18 cellular contexts compared by ENCODE assay signal in the genomic region with DNA sequence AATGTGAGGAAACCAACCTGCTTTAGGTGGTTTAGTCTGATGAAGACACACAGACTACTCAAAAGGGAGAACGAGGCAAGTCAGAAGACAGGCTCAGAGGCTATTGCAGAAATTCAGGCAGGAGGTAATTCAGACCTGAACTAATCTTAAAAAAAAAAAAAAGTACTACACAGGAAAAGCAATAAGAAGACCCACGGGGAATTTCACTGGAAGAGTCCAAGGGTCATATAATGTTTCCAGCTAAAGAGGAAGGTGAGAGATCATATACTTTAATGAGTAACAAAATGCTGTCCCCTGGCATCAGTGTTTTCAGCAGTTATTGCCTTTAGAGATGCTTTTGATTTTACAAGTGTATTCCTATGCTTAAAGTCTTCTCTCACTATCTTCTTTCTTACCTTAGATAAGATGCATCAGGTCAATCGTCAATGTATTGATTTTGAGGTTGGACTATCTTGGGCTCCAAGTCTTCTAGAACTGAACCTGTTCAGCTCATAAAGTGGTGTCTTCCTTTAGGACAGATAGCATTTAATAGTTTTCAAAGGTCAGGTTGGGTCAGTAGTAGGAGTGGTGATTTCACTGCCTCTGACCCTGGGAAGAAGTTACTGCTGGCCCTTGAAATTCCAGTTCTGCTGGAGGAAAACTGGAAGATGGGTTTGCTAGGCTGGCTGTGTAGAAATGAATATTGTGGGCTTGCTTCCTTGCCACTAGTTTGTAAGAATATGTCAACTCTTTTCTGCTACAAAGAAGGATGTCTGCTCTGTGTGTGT.
"Had no signal": no experiment of that assay in that cellular context is flagged by ENCODE, and none has a peak within 500 bp of the region (broad histone marks: within the 10 kb centered on the region; RNA-seq: fewer than 3 reads in every experiment).

No MANE protein-coding gene starts in this region.

- H3K27ac ChIP-seq: body of pancreas, esophagus muscularis mucosa, left ventricle myocardium inferior, prostate gland, right lobe of liver had no signal

- H3K4me1 ChIP-seq: body of pancreas, prostate gland, right lobe of liver had no signal

- H3K27ac Mint-ChIP-seq: activated B cell treated with CpG ODN at 0.5 μM for 24 hours; activated naive CD4-positive, alpha-beta T cell treated with anti-CD3 and anti-CD28 coated beads, Interleukin-2, amount 50 U/mL, for 72 hours; activated T-cell treated with anti-CD3 and anti-CD28 coated beads, Interleukin-2, amount 50 U/mL, for 72 hours; memory B cell; natural killer cell treated with Interleukin-12 subunit alpha and Interleukin-12 subunit beta and Interleukin-15 and Interleukin-18, amount 100 ng/mL, for 72 hours; stimulated activated naive CD8-positive, alpha-beta T cell treated with anti-CD3 and anti-CD28 coated beads, Interleukin-15, Interleukin-2, amounts not matched to agents 100 ng/mL and 50 ng/mL, for 24 hours; T-helper 17 cell had no signal

- H3K9me3 Mint-ChIP-seq: activated B cell treated with CpG ODN at 0.5 μM for 24 hours; stimulated activated naive CD8-positive, alpha-beta T cell treated with anti-CD3 and anti-CD28 coated beads, Interleukin-15, Interleukin-2, amounts not matched to agents 100 ng/mL and 50 ng/mL, for 24 hours had no signal

- H3K36me3 Mint-ChIP-seq: memory B cell; natural killer cell treated with Interleukin-12 subunit alpha and Interleukin-12 subunit beta and Interleukin-15 and Interleukin-18, amount 100 ng/mL, for 72 hours had no signal

- H3K4me1 Mint-ChIP-seq: activated B cell treated with CpG ODN at 0.5 μM for 24 hours, memory B cell had no signal

- H3K36me3 ChIP-seq: esophagus muscularis mucosa, left ventricle myocardium inferior, prostate gland, right lobe of liver had no signal

- H3K27me3 Mint-ChIP-seq: activated B cell treated with CpG ODN at 0.5 μM for 24 hours; natural killer cell treated with Interleukin-12 subunit alpha and Interleukin-12 subunit beta and Interleukin-15 and Interleukin-18, amount 100 ng/mL, for 72 hours; stimulated activated naive CD8-positive, alpha-beta T cell treated with anti-CD3 and anti-CD28 coated beads, Interleukin-15, Interleukin-2, amounts not matched to agents 100 ng/mL and 50 ng/mL, for 24 hours; T-helper 17 cell had no signal

- H3K9me3 ChIP-seq: body of pancreas, esophagus muscularis mucosa, left ventricle myocardium inferior, prostate gland, right lobe of liver had no signal

- H3K4me3 ChIP-seq: body of pancreas, esophagus muscularis mucosa, left ventricle myocardium inferior, prostate gland, right lobe of liver had no signal

- H3K4me3 Mint-ChIP-seq: activated B cell treated with CpG ODN at 0.5 μM for 24 hours; activated T-cell treated with anti-CD3 and anti-CD28 coated beads, Interleukin-2, amount 50 U/mL, for 72 hours; memory B cell; natural killer cell treated with Interleukin-12 subunit alpha and Interleukin-12 subunit beta and Interleukin-15 and Interleukin-18, amount 100 ng/mL, for 72 hours; stimulated activated naive CD8-positive, alpha-beta T cell treated with anti-CD3 and anti-CD28 coated beads, Interleukin-15, Interleukin-2, amounts not matched to agents 100 ng/mL and 50 ng/mL, for 24 hours; T-helper 17 cell had no signal

- H3K27me3 ChIP-seq: body of pancreas, esophagus muscularis mucosa, right lobe of liver had no signal

- FAIRE-seq: colon, keratinocyte had no signal

- DNase-seq: activated B cell treated with CpG ODN at 0.5 μM for 24 hours; activated CD4-positive, alpha-beta T cell treated with anti-CD3 and anti-CD28 coated beads for 48 hours; activated CD8-positive, alpha-beta memory T cell treated with anti-CD3 and anti-CD28 coated beads, Interleukin-2, amount 50 U/mL, for 48 hours; activated gamma-delta T cell; activated T-cell treated with anti-CD3 and anti-CD28 coated beads, Interleukin-2, amount 50 U/mL, for 72 hours; amniotic stem cell; body of pancreas; left ventricle myocardium inferior; right lobe of liver; T-helper 17 cell had no signal

- ATAC-seq: activated naive CD4-positive, alpha-beta T cell treated with anti-CD3 and anti-CD28 coated beads, Interleukin-2, amount 50 U/mL, for 72 hours; activated T-cell treated with anti-CD3 and anti-CD28 coated beads, Interleukin-2, amount 50 U/mL, for 72 hours; body of pancreas; natural killer cell treated with Interleukin-12 subunit alpha and Interleukin-12 subunit beta and Interleukin-15 and Interleukin-18, amount 100 ng/mL, for 72 hours; T-helper 17 cell had no signal
